8 cellular contexts compared by ENCODE assay signal in genomic region chr9:123401879-123402513, GRCh38. TPM values are rescaled to one million over a fixed set of nuclear protein-coding genes. Genes with fewer than 3 reads are reported as not detected.
DNase-seq lines count a peak whose midpoint lies in the region; ATAC-seq and TF ChIP-seq lines count a peak whose summit lies in the region.

No MANE protein-coding gene starts in this region.

- CTCF ChIA-PET in activated naive CD4-positive, alpha-beta T cell treated with anti-CD3 and anti-CD28 coated beads, Interleukin-2, amount 10 ng/mL, durations not matched to agents 7 days and 5 days (lab: Charles Lee), result interaction anchor here (0.7 to 1.7 kb wide), 2 partner anchors 638 to 640 kb away, joined by 4 to 5 read pairs; no protein-coding TSS in a partner anchor

- TF ChIP-seq CTCF in AG09309 (IDR thresholded peaks at IDR 0.05; ENCODE audit: control insufficient read depth, insufficient read depth, low read depth, low read length, missing control alignments), result peak; percentile 84
- TF ChIP-seq CTCF in GM12874 (IDR thresholded peaks at IDR 0.05; ENCODE audit: insufficient read depth, low read depth, low read length), result peak; percentile 67
- peak; percentile 10 to 49 (median 32) for TF ChIP-seq CTCF in body of pancreas (IDR thresholded peaks at IDR 0.05)
- TF ChIP-seq CTCF in kidney epithelial cell (IDR thresholded peaks at IDR 0.05; ENCODE audit: insufficient read depth, low read length, poor library complexity, severe bottlenecking), result peak; percentile 89
- peak; percentile 22 to 58 (median 52) for TF ChIP-seq CTCF in upper lobe of left lung (IDR thresholded peaks at IDR 0.05)

- H3K36me3 ChIP-seq in body of pancreas (replicated peaks in 1 of 2; ENCODE audit: insufficient read depth in 1 of 2, low read depth in 2 of 2), result no peaks in the 10 kb centered on the region
- H3K36me3 ChIP-seq in kidney epithelial cell (ENCODE audit: control insufficient read depth, insufficient read depth, low read length), result no peaks in the 10 kb centered on the region
- no peaks in the 10 kb centered on the region for H3K36me3 ChIP-seq in upper lobe of left lung

- no peak for TF ChIP-seq POLR2A in body of pancreas (IDR thresholded peaks at IDR 0.05)
- TF ChIP-seq POLR2A in upper lobe of left lung (IDR thresholded peaks at IDR 0.05), result no peak

- no peak for ATAC-seq in body of pancreas
- peak; percentile 45 to 67 for ATAC-seq in upper lobe of left lung (ENCODE audit: low FRiP score in 2 of 2)

- no peaks in the 10 kb centered on the region for H3K9me3 Mint-ChIP-seq in activated naive CD4-positive, alpha-beta T cell treated with anti-CD3 and anti-CD28 coated beads, Interleukin-2, amount 10 ng/mL, durations not matched to agents 7 days and 5 days

- WGBS in body of pancreas, 2 donors, result 70 to 77% methylated on average over 9 of the region's 9 CpGs
- WGBS in upper lobe of left lung, 2 donors, result 64 to 68% methylated on average over 9 of the region's 9 CpGs

- no peaks in the 10 kb centered on the region for H3K9me3 ChIP-seq in body of pancreas
- no peaks in the 10 kb centered on the region for H3K9me3 ChIP-seq in upper lobe of left lung

- H3K4me3 ChIP-seq in AG09309 (ENCODE audit: control insufficient read depth, low read depth, low read length), result no peak overlapping the region
- H3K4me3 ChIP-seq in body of pancreas, result no peak overlapping the region
- H3K4me3 ChIP-seq in kidney epithelial cell (ENCODE audit: low read depth, low read length), result no peak overlapping the region
- H3K4me3 ChIP-seq in upper lobe of left lung, result no peak overlapping the region

- no peak for TF ChIP-seq EP300 in upper lobe of left lung (IDR thresholded peaks at IDR 0.05)

- no peaks in the 10 kb centered on the region for H3K27me3 Mint-ChIP-seq in activated naive CD4-positive, alpha-beta T cell treated with anti-CD3 and anti-CD28 coated beads, Interleukin-2, amount 10 ng/mL, durations not matched to agents 7 days and 5 days

- no peak overlapping the region for H3K4me3 Mint-ChIP-seq in activated naive CD4-positive, alpha-beta T cell treated with anti-CD3 and anti-CD28 coated beads, Interleukin-2, amount 10 ng/mL, durations not matched to agents 7 days and 5 days

- no peak overlapping the region for H3K27ac Mint-ChIP-seq in activated naive CD4-positive, alpha-beta T cell treated with anti-CD3 and anti-CD28 coated beads, Interleukin-2, amount 10 ng/mL, durations not matched to agents 7 days and 5 days

- no peaks in the 10 kb centered on the region for H3K36me3 Mint-ChIP-seq in activated naive CD4-positive, alpha-beta T cell treated with anti-CD3 and anti-CD28 coated beads, Interleukin-2, amount 10 ng/mL, durations not matched to agents 7 days and 5 days

- DNase-seq in AG09309 (ENCODE audit: low read depth) (peak; percentile 16), NCI-H446 (lab: John Stamatoyannopoulos, UW) (peak; percentile 48 to 59), body of pancreas (no peak), kidney epithelial cell (ENCODE audit: low read depth) (peak; percentile 14), upper lobe of left lung (no peak)
- DNase-seq in activated effector memory CD4-positive, alpha-beta T cell treated with Interleukin-2 at 50 U/mL for 16 hours, result no peak
- no peak for DNase-seq in activated naive CD4-positive, alpha-beta T cell treated with anti-CD3 and anti-CD28 coated beads, Interleukin-2, amount 10 ng/mL, durations not matched to agents 7 days and 5 days

- H3K27me3 ChIP-seq in body of pancreas (no peaks in the 10 kb centered on the region), kidney epithelial cell (ENCODE audit: control insufficient read depth, insufficient read depth, low read length) (no peaks in the 10 kb centered on the region), upper lobe of left lung (no peaks in the 10 kb centered on the region)

- no peaks in the 10 kb centered on the region for H3K4me1 Mint-ChIP-seq in activated naive CD4-positive, alpha-beta T cell treated with anti-CD3 and anti-CD28 coated beads, Interleukin-2, amount 10 ng/mL, durations not matched to agents 7 days and 5 days

- no peaks in the 10 kb centered on the region for H3K4me1 ChIP-seq in body of pancreas
- no peaks in the 10 kb centered on the region for H3K4me1 ChIP-seq in upper lobe of left lung

- H3K27ac ChIP-seq in body of pancreas (no peak overlapping the region), upper lobe of left lung (peak overlapping the region in 3 of 4 donors; percentile 24 to 34 (median 31))

- intact Hi-C loops in body of pancreas (cut with DNase I), result no loop called here

RNA-seq across cellular contexts. Expression of gene CRB2, which starts 46.0 kb away (rescaled TPM):
- total RNA-seq in body of pancreas (1 to 10 TPM in 1 of 2 donors, under 1 TPM in 1; under 0.01 to 1.3 TPM), kidney epithelial cell (1.3 and 1.6 TPM in 2 replicates), upper lobe of left lung (under 1 TPM in 2 of 6 donors, not detected in 4; 0.13 to 0.23 TPM)

Comparison
In these comparisons a context has a peak if more than half of its experiments do, and no peak if none do; other contexts are left out.
1. DNase-seq: peak in AG09309 (single experiment), NCI-H446 (2 of 2) and kidney epithelial cell (single experiment); none in body of pancreas (0 of 4), upper lobe of left lung (0 of 2), activated effector memory CD4-positive, alpha-beta T cell treated with Interleukin-2 at 50 U/mL for 16 hours (single experiment) and activated naive CD4-positive, alpha-beta T cell treated with anti-CD3 and anti-CD28 coated beads, Interleukin-2, amount 10 ng/mL, durations not matched to agents 7 days and 5 days (single experiment).
2. CTCF ChIP-seq: peak in every context shown above with its lines; median percentile 89 in kidney epithelial cell; 84 in AG09309; 67 in GM12874; 52 in upper lobe of left lung; 32 in body of pancreas.
3. H3K27ac ChIP-seq: peak in upper lobe of left lung (3 of 4); none in body of pancreas (0 of 4).